1 cellular context compared by ENCODE assay signal in the genomic region with DNA sequence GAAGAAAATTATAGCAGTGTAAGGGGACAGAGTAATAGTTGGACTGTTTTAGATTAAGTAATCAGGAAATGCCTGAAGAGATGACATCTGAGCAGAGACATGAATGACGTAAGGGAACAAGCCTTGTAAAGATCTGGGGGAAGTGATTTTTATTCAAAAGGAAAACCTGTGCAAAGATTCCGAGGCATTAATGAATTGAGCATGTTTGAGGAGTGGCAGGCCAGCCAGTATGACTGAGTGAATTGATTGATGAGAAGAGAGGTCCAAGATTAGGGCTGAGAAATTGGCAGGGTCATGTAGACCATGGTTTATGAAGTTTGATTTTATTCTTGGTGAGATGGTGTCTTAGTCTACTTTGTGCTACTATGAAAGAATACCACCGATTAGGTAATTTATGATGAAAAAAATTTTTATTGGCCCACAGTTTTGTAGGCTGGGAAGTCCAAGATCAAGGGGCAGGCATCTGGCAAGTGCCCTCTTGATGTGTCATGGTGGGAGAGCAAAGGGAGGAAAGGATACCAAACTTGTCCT.
TF ChIP-seq lines count a peak whose summit lies in the region.

No MANE protein-coding gene starts in this region.

TF ChIP-seq in endothelial cell of umbilical vein, 7 proteins besides CTCF, POLR2A, EP300 and RAD21:
- TF ChIP-seq FOS (IDR thresholded peaks at IDR 0.05; ENCODE audit: borderline replicate concordance, insufficient read depth, low read length) = no peak
- TF ChIP-seq POLR2AphosphoS5 (IDR thresholded peaks at IDR 0.05; ENCODE audit: insufficient read depth, low read depth, low read length) = peak; percentile 35
- peak; percentile 21 for TF ChIP-seq GATA2 (IDR thresholded peaks at IDR 0.05; ENCODE audit: insufficient read depth, insufficient read length, low read depth, low read length)
- peak; percentile 70 for TF ChIP-seq JUN (IDR thresholded peaks at IDR 0.05; ENCODE audit: borderline replicate concordance, insufficient read depth, insufficient read length, low read depth)
